Comparison of ENCODE assay signal across 18 cellular contexts in the genomic region with DNA sequence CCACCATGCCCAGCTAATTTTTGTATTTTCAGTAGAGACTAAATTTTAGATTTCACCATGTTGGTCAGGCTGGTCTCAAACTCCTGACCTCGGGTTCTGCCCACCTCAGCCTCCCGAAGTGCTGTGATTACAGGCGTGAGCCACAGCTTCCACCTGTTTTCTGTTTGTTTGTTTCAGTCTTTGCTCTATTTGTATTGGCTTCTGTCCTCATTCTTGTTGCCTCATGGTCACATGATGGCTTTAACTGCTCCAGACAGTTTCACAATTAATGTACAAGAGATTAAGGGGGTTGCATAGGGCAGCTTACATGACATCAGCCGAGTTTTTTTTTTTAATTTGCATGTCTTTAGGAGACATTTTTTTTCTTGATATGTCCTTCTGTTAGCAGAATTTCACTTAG.
DNase-seq lines count a peak whose midpoint lies in the region; ATAC-seq and TF ChIP-seq lines count a peak whose summit lies in the region.
"Had no signal": no experiment of that assay in that cellular context is flagged by ENCODE, and none has a peak within 500 bp of the region (broad histone marks: within the 10 kb centered on the region; RNA-seq: fewer than 3 reads in every experiment).

No MANE protein-coding gene starts in this region.

- BruUV-seq in MCF 10A (replicated peaks; lab: Mats Ljungman, UMichigan) (no TSS peak), mammary epithelial cell (replicated peaks; lab: Mats Ljungman, UMichigan) (no TSS peak)

- peak overlapping the region; percentile 70 for H3K27ac Mint-ChIP-seq in MCF 10A (ENCODE audit: low read depth, unreplicated experiment)
- H3K27ac Mint-ChIP-seq: activated CD4-positive, alpha-beta T cell treated with anti-CD3 and anti-CD28 coated beads, Interleukin-2, amount 10 ng/mL, durations not matched to agents 7 days and 5 days; activated T-helper 1 cell treated with anti-CD3 and anti-CD28 coated beads, Interleukin-12 subunit alpha, Interleukin-12 subunit beta, Interleukin-2, Interleukin-4 antibody, amounts not matched to agents 30 ng/mL and 10 ng/mL and 1 ng/mL, durations not matched to agents 14 hours and 24 hours and 36 hours; naive B cell; stimulated activated effector memory CD8-positive, alpha-beta T cell treated with anti-CD3 and anti-CD28 coated beads, Interleukin-12 subunit alpha, Interleukin-12 subunit beta, amount 100 ng/mL, for 72 hours; T-helper 2 cell treated with Interferon-gamma antibody and Interleukin-4, amounts not matched to agents 5 μg/mL and 100 μg/mL, for 36 hours had no signal

- intact Hi-C loops in MCF 10A (cut with micrococcal nuclease) (no loop called here), mammary epithelial cell (cut with micrococcal nuclease) (no loop called here)

- no peak overlapping the region for H3K4me3 Mint-ChIP-seq in MCF 10A (ENCODE audit: unreplicated experiment)
- H3K4me3 Mint-ChIP-seq: activated CD4-positive, alpha-beta T cell treated with anti-CD3 and anti-CD28 coated beads, Interleukin-2, amount 10 ng/mL, durations not matched to agents 7 days and 5 days; activated T-helper 1 cell treated with anti-CD3 and anti-CD28 coated beads, Interleukin-12 subunit alpha, Interleukin-12 subunit beta, Interleukin-2, Interleukin-4 antibody, amounts not matched to agents 30 ng/mL and 10 ng/mL and 1 ng/mL, durations not matched to agents 14 hours and 24 hours and 36 hours; naive B cell; stimulated activated effector memory CD8-positive, alpha-beta T cell treated with anti-CD3 and anti-CD28 coated beads, Interleukin-12 subunit alpha, Interleukin-12 subunit beta, amount 100 ng/mL, for 72 hours; T-helper 2 cell treated with Interferon-gamma antibody and Interleukin-4, amounts not matched to agents 5 μg/mL and 100 μg/mL, for 36 hours had no signal

- H3K36me3 Mint-ChIP-seq in MCF 10A (ENCODE audit: insufficient read depth, unreplicated experiment): no peaks in the 10 kb centered on the region
- H3K36me3 Mint-ChIP-seq: naive B cell; stimulated activated effector memory CD8-positive, alpha-beta T cell treated with anti-CD3 and anti-CD28 coated beads, Interleukin-12 subunit alpha, Interleukin-12 subunit beta, amount 100 ng/mL, for 72 hours had no signal

- no peak overlapping the region for H3K27ac ChIP-seq in mammary epithelial cell (ENCODE audit: insufficient read depth, low read depth, low read length)
- H3K27ac ChIP-seq: ascending aorta had no signal

- no peaks in the 10 kb centered on the region for H3K27me3 Mint-ChIP-seq in MCF 10A (ENCODE audit: insufficient read depth, unreplicated experiment)
- H3K27me3 Mint-ChIP-seq: activated CD4-positive, alpha-beta T cell treated with anti-CD3 and anti-CD28 coated beads, Interleukin-2, amount 10 ng/mL, durations not matched to agents 7 days and 5 days; naive B cell had no signal

- CTCF ChIA-PET in MCF 10A (lab: Yijun Ruan, JAX) (interaction anchor here (0.8 to 1.0 kb wide), 3 partner anchors 33 to 145 kb away, joined by 3 to 5 read pairs (median 5); no protein-coding TSS in a partner anchor), mammary epithelial cell (lab: Charles Lee; ENCODE audit: low non-redundant PET) (no interaction called here)

- H3K4me1 ChIP-seq in mammary epithelial cell (ENCODE audit: insufficient read depth, low read length): no peaks in the 10 kb centered on the region
- H3K4me1 ChIP-seq: ascending aorta had no signal

- H3K4me2 ChIP-seq in mammary epithelial cell (ENCODE audit: insufficient read depth, low read depth, low read length): no peak overlapping the region

- ATAC-seq in HG02885 (IDR thresholded peaks at IDR 0.05; ENCODE audit: poor library complexity, unreplicated experiment) (no peak), GM18858 (IDR thresholded peaks at IDR 0.05; ENCODE audit: unreplicated experiment) (no peak)
- ATAC-seq: stimulated activated effector memory CD8-positive, alpha-beta T cell treated with anti-CD3 and anti-CD28 coated beads, Interleukin-12 subunit alpha, Interleukin-12 subunit beta, amount 100 ng/mL, for 72 hours had no signal

- no peak overlapping the region for H3K4me3 ChIP-seq in mammary epithelial cell (replicated peaks in 1 of 3; ENCODE audit: insufficient read depth in 1 of 3, low read depth in 2 of 3, low read length in 3 of 3)
- no peak overlapping the region for H3K4me3 ChIP-seq in skeletal muscle cell (ENCODE audit: low read depth, low read length)
- H3K4me3 ChIP-seq: ascending aorta had no signal

- H3K79me2 ChIP-seq in mammary epithelial cell (ENCODE audit: insufficient read depth, low read length): no peaks in the 10 kb centered on the region

- DNase-seq in MCF 10A (ENCODE audit: unreplicated experiment) (peak; percentile 76), mammary epithelial cell (no peak), NCI-H2029 treated with DMSO at 0.1 percent for 48 hours (lab: John Stamatoyannopoulos, UW) (peak; percentile 3), fibroblast of gingiva (ENCODE audit: low read depth) (peak; percentile 50), skeletal muscle cell (ENCODE audit: low read depth) (peak; percentile 32), KBM-7 (no peak)
- DNase-seq: activated CD4-positive, alpha-beta T cell treated with anti-CD3 and anti-CD28 coated beads, Interleukin-2, amount 10 ng/mL, durations not matched to agents 7 days and 5 days; effector CD8-positive, alpha-beta T cell; islet precursor cell; KG1; naive B cell; stimulated activated CD4-positive, alpha-beta T cell treated with anti-CD3 and anti-CD28 coated beads, Interleukin-4, amount 100 ng/mL, for 24 hours had no signal

- H3K9me3 ChIP-seq in mammary epithelial cell (replicated peaks; ENCODE audit: insufficient read depth, low read length): no peaks in the 10 kb centered on the region
- H3K9me3 ChIP-seq: ascending aorta had no signal

- dilution Hi-C loops in mammary epithelial cell (cut with HindIII; ENCODE audit: low sequenced_read_pairs): no loop called here

- POLR2A ChIA-PET in MCF 10A (lab: Yijun Ruan, JAX): interaction anchor here (2.7 kb wide), 1 partner anchor 10 kb away, joined by 8 read pairs; no protein-coding TSS in a partner anchor

- H4K20me1 ChIP-seq in mammary epithelial cell (ENCODE audit: insufficient read depth, low read length): no peaks in the 10 kb centered on the region

- no peak overlapping the region for H3K9ac ChIP-seq in mammary epithelial cell (ENCODE audit: insufficient read depth, low read length)

- 46% methylated on average over 4 of the region's 4 CpGs for WGBS in mammary epithelial cell (ENCODE audit: low coverage, missing lambda C conversion rate)

- H3K27me3 ChIP-seq in mammary epithelial cell (ENCODE audit: insufficient read depth, low read length): peaks cover 2% of the 10 kb centered on the region
- H3K27me3 ChIP-seq: ascending aorta had no signal

- TF ChIP-seq CTCF in MCF 10A (IDR thresholded peaks at IDR 0.05; ENCODE audit: unreplicated experiment) (no peak), mammary epithelial cell (conservative IDR thresholded peaks at IDR 0.05 in 1 of 2, IDR thresholded peaks at IDR 0.05 in 1 of 2; ENCODE audit: extremely low read depth in 1 of 2, insufficient read depth in 1 of 2, low read depth in 1 of 2, low read length in 2 of 2) (no peak)

- no peak overlapping the region for H2AFZ ChIP-seq in mammary epithelial cell (ENCODE audit: low read depth, low read length)

- peaks cover 11% of the 10 kb centered on the region for H3K4me1 Mint-ChIP-seq in MCF 10A (ENCODE audit: insufficient read depth, unreplicated experiment)
- H3K4me1 Mint-ChIP-seq: activated CD4-positive, alpha-beta T cell treated with anti-CD3 and anti-CD28 coated beads, Interleukin-2, amount 10 ng/mL, durations not matched to agents 7 days and 5 days; naive B cell; stimulated activated effector memory CD8-positive, alpha-beta T cell treated with anti-CD3 and anti-CD28 coated beads, Interleukin-12 subunit alpha, Interleukin-12 subunit beta, amount 100 ng/mL, for 72 hours had no signal

- H3K9me3 Mint-ChIP-seq in MCF 10A (ENCODE audit: unreplicated experiment): no peaks in the 10 kb centered on the region

- in situ Hi-C loops in mammary epithelial cell (cut with MboI; ENCODE audit: low sequenced_read_pairs in 2 of 2) (no loop called here), KBM-7 (cut with MboI; ENCODE audit: low pct_unique_long_range_greater_than_20kb, low sequenced_read_pairs) (no loop called here)

- no peaks in the 10 kb centered on the region for H3K36me3 ChIP-seq in mammary epithelial cell (ENCODE audit: insufficient read depth, low read length)
- H3K36me3 ChIP-seq: ascending aorta had no signal

Comparison
In these comparisons a context has a peak if more than half of its experiments do, and no peak if none do; other contexts are left out.
1. DNase-seq: peak in MCF 10A (single experiment), NCI-H2029 treated with DMSO at 0.1 percent for 48 hours (single experiment), fibroblast of gingiva (single experiment) and skeletal muscle cell (single experiment); none in mammary epithelial cell (single experiment) and KBM-7 (single experiment).